Comparison of ENCODE assay signal across 31 cellular contexts in genomic region chr18:79580481-79581171, GRCh38.
DNase-seq lines count a peak whose midpoint lies in the region; ATAC-seq and TF ChIP-seq lines count a peak whose summit lies in the region.
"Had no signal": no experiment of that assay in that cellular context is flagged by ENCODE, and none has a peak within 500 bp of the region (broad histone marks: within the 10 kb centered on the region; RNA-seq: fewer than 3 reads in every experiment).

No MANE protein-coding gene starts in this region.

- TF ChIP-seq CTCF in natural killer cell (IDR thresholded peaks at IDR 0.05) (no peak), endodermal cell (conservative IDR thresholded peaks at IDR 0.05) (no peak)

- H3K27ac Mint-ChIP-seq in natural killer cell treated with Interleukin-12 subunit alpha and Interleukin-12 subunit beta and Interleukin-15 and Interleukin-18, amount 100 ng/mL, for 72 hours: no peak overlapping the region
- no peak overlapping the region for H3K27ac Mint-ChIP-seq in natural killer cell
- no peak overlapping the region for H3K27ac Mint-ChIP-seq in endodermal cell
- H3K27ac Mint-ChIP-seq: effector memory CD8-positive, alpha-beta T cell; memory B cell had no signal

- H3K27me3 ChIP-seq in endodermal cell (ENCODE audit: control insufficient read depth, insufficient read depth, low read length, poor library complexity, severe bottlenecking): no peaks in the 10 kb centered on the region
- H3K27me3 ChIP-seq: neutrophil had no signal

- no peaks in the 10 kb centered on the region for H3K4me1 ChIP-seq in endodermal cell (ENCODE audit: control insufficient read depth, insufficient read depth, low read length)

- no peaks in the 10 kb centered on the region for H3K36me3 Mint-ChIP-seq in natural killer cell treated with Interleukin-12 subunit alpha and Interleukin-12 subunit beta and Interleukin-15 and Interleukin-18, amount 100 ng/mL, for 72 hours
- no peaks in the 10 kb centered on the region for H3K36me3 Mint-ChIP-seq in natural killer cell
- no peaks in the 10 kb centered on the region for H3K36me3 Mint-ChIP-seq in endodermal cell (ENCODE audit: low read depth)
- H3K36me3 Mint-ChIP-seq: memory B cell had no signal

- H3K27ac ChIP-seq in endodermal cell (ENCODE audit: low read depth, low read length): no peak overlapping the region
- H3K27ac ChIP-seq: HL-60, neutrophil, skin epidermis had no signal

- H3K9ac ChIP-seq in endodermal cell (ENCODE audit: extremely low read depth, low read length, poor library complexity, severe bottlenecking): no peak overlapping the region

- 89 to 92% methylated on average over 20 to 29 of the region's 29 CpGs for WGBS in endodermal cell (ENCODE audit: insufficient coverage in 1 of 2, insufficient read length in 1 of 2), 2 experiments

- no peaks in the 10 kb centered on the region for H3K9me3 Mint-ChIP-seq in natural killer cell treated with Interleukin-12 subunit alpha and Interleukin-12 subunit beta and Interleukin-15 and Interleukin-18, amount 100 ng/mL, for 72 hours
- H3K9me3 Mint-ChIP-seq in natural killer cell: no peaks in the 10 kb centered on the region
- H3K9me3 Mint-ChIP-seq in endodermal cell: no peaks in the 10 kb centered on the region
- H3K9me3 Mint-ChIP-seq: activated T-cell treated with anti-CD3 and anti-CD28 coated beads, Interleukin-2, amount 50 U/mL, for 4 hours; effector memory CD8-positive, alpha-beta T cell; memory B cell had no signal

- H3K27me3 Mint-ChIP-seq in natural killer cell treated with Interleukin-12 subunit alpha and Interleukin-12 subunit beta and Interleukin-15 and Interleukin-18, amount 100 ng/mL, for 72 hours: no peaks in the 10 kb centered on the region
- H3K27me3 Mint-ChIP-seq in natural killer cell (ENCODE audit: low read depth in 2 of 2): no peaks in the 10 kb centered on the region
- H3K27me3 Mint-ChIP-seq in endodermal cell (ENCODE audit: insufficient read depth): no peaks in the 10 kb centered on the region
- H3K27me3 Mint-ChIP-seq: effector memory CD8-positive, alpha-beta T cell had no signal

- no peaks in the 10 kb centered on the region for H3K4me1 Mint-ChIP-seq in natural killer cell treated with Interleukin-12 subunit alpha and Interleukin-12 subunit beta and Interleukin-15 and Interleukin-18, amount 100 ng/mL, for 72 hours (ENCODE audit: low read depth in 2 of 2)
- no peaks in the 10 kb centered on the region for H3K4me1 Mint-ChIP-seq in natural killer cell
- no peaks in the 10 kb centered on the region for H3K4me1 Mint-ChIP-seq in endodermal cell

- peak; percentile 53 for DNase-seq in natural killer cell treated with Interleukin-12 subunit alpha and Interleukin-12 subunit beta and Interleukin-15 and Interleukin-18, amount 100 ng/mL, for 72 hours (ENCODE audit: low spot score)
- DNase-seq in natural killer cell (no peak), endodermal cell (peak; percentile 56), posterior vena cava (ENCODE audit: low spot score) (peak; percentile 74), DMS79 (lab: John Stamatoyannopoulos, UW) (no peak), inferior parietal cortex (ENCODE audit: extremely low spot score) (no peak), DMS53 treated with DMSO at 0.1 percent for 48 hours (lab: John Stamatoyannopoulos, UW; ENCODE audit: unreplicated experiment) (no peak)
- DNase-seq: activated CD4-positive, alpha-beta T cell treated with anti-CD3 and anti-CD28 coated beads for 48 hours; activated CD8-positive, alpha-beta memory T cell treated with anti-CD3 and anti-CD28 coated beads for 24 hours; activated naive CD4-positive, alpha-beta T cell treated with Interleukin-2 at 50 U/mL for 16 hours; activated T-cell treated with anti-CD3 and anti-CD28 coated beads, Interleukin-2, amount 50 U/mL, for 4 hours; amygdala; C1 segment of cervical spinal cord; COR-L47; cortex of kidney; DMS79 treated with DMSO at 0.1 percent for 48 hours; effector memory CD8-positive, alpha-beta T cell; GF-D8; Kasumi-1; MV-4-11; NCI-H146; NCI-H2107; NCI-H446 treated with DMSO at 0.1 percent for 48 hours; Right ventricle myocardium superior; stimulated activated CD4-positive, alpha-beta T cell treated with anti-CD3 and anti-CD28 coated beads, Interleukin-2, amount 100 ng/mL, for 24 hours; T-helper 2 cell; trophoblast cell had no signal

- intact Hi-C loops in natural killer cell (cut with micrococcal nuclease): no loop called here
- intact Hi-C loops in posterior vena cava (cut with DNase I): no loop called here

- H3K36me3 ChIP-seq in endodermal cell (ENCODE audit: control insufficient read depth, insufficient read depth, low read length): no peaks in the 10 kb centered on the region
- H3K36me3 ChIP-seq: neutrophil had no signal

- no peaks in the 10 kb centered on the region for H3K9me3 ChIP-seq in endodermal cell (ENCODE audit: control insufficient read depth, low read length)
- H3K9me3 ChIP-seq: neutrophil had no signal

- H3K4me3 Mint-ChIP-seq in natural killer cell treated with Interleukin-12 subunit alpha and Interleukin-12 subunit beta and Interleukin-15 and Interleukin-18, amount 100 ng/mL, for 72 hours: no peak overlapping the region
- no peak overlapping the region for H3K4me3 Mint-ChIP-seq in natural killer cell
- H3K4me3 Mint-ChIP-seq in endodermal cell: no peak overlapping the region
- H3K4me3 Mint-ChIP-seq: activated T-cell treated with anti-CD3 and anti-CD28 coated beads, Interleukin-2, amount 50 U/mL, for 4 hours; effector memory CD8-positive, alpha-beta T cell; memory B cell had no signal

- no peak for ATAC-seq in natural killer cell treated with Interleukin-12 subunit alpha and Interleukin-12 subunit beta and Interleukin-15 and Interleukin-18, amount 100 ng/mL, for 72 hours
- ATAC-seq in natural killer cell: no peak
- ATAC-seq: activated T-cell treated with anti-CD3 and anti-CD28 coated beads, Interleukin-2, amount 50 U/mL, for 4 hours; effector memory CD8-positive, alpha-beta T cell had no signal

- no peak overlapping the region for H3K4me3 ChIP-seq in endodermal cell (ENCODE audit: low read length)
- H3K4me3 ChIP-seq: skin epidermis had no signal

Comparison
In these comparisons a context has a peak if more than half of its experiments do, and no peak if none do; other contexts are left out.
1. DNase-seq: peak in natural killer cell treated with Interleukin-12 subunit alpha and Interleukin-12 subunit beta and Interleukin-15 and Interleukin-18, amount 100 ng/mL, for 72 hours (single experiment), endodermal cell (single experiment) and posterior vena cava (single experiment); none in natural killer cell (single experiment), DMS79 (single experiment), inferior parietal cortex (single experiment) and DMS53 treated with DMSO at 0.1 percent for 48 hours (single experiment).